6 cellular contexts compared by ENCODE assay signal in genomic region chr17:8163978-8164814, GRCh38. TPM values are rescaled to one million over a fixed set of nuclear protein-coding genes. Genes with fewer than 3 reads are reported as not detected.
A peak's percentile ranks its signal among the peaks of the same experiment; 100 is the strongest.
DNase-seq lines count a peak whose midpoint lies in the region; ATAC-seq and TF ChIP-seq lines count a peak whose summit lies in the region.
"Had no signal": no experiment of that assay in that cellular context is flagged by ENCODE, and none has a peak within 500 bp of the region (broad histone marks: within the 10 kb centered on the region; RNA-seq: fewer than 3 reads in every experiment).

No MANE protein-coding gene starts in this region.

- peak; percentile 56 for ATAC-seq in activated CD8-positive, alpha-beta T cell treated with anti-CD3 and anti-CD28 coated beads, Interleukin-2, amount 10 ng/mL, durations not matched to agents 7 days and 5 days
- ATAC-seq in HG03039 (IDR thresholded peaks at IDR 0.05; ENCODE audit: unreplicated experiment), result no peak

- H3K79me2 ChIP-seq in Karpas-422 (ENCODE audit: low read length), result peaks cover 27% of the 10 kb centered on the region

- H3K27me3 Mint-ChIP-seq in activated CD8-positive, alpha-beta T cell treated with anti-CD3 and anti-CD28 coated beads, Interleukin-2, amount 10 ng/mL, durations not matched to agents 7 days and 5 days (ENCODE audit: low read depth), result no peaks in the 10 kb centered on the region

- H3K4me1 Mint-ChIP-seq in activated CD8-positive, alpha-beta T cell treated with anti-CD3 and anti-CD28 coated beads, Interleukin-2, amount 10 ng/mL, durations not matched to agents 7 days and 5 days (ENCODE audit: low read depth), result peaks cover 54% of the 10 kb centered on the region

- TF ChIP-seq CTCF in left ventricle myocardium inferior (IDR thresholded peaks at IDR 0.05; ENCODE audit: borderline replicate concordance), result no peak

- H3K36me3 ChIP-seq in Karpas-422 (ENCODE audit: insufficient read depth, low read length) (peaks cover 11% of the 10 kb centered on the region; the same call in 1 of the 2 replicates), left ventricle myocardium inferior (peaks cover 23% of the 10 kb centered on the region)

- POLR2A ChIA-PET in activated CD8-positive, alpha-beta T cell treated with anti-CD3 and anti-CD28 coated beads, Interleukin-2, amount 10 ng/mL, durations not matched to agents 7 days and 5 days (lab: Charles Lee), result interaction anchor here (0.7 to 8.3 kb wide), 15 partner anchors 8 to 83 kb away, joined by 3 to 343 read pairs (median 5); partner anchors contain the start of genes CTC1 and PER1

- H3K27me3 ChIP-seq in Karpas-422 (ENCODE audit: low read length), result no peaks in the 10 kb centered on the region
- no peaks in the 10 kb centered on the region for H3K27me3 ChIP-seq in left ventricle myocardium inferior (ENCODE audit: low read depth)

- DNase-seq in Karpas-422 (peak; percentile 86), left ventricle myocardium inferior (peak; percentile 86)
- peak; percentile 87 for DNase-seq in activated CD8-positive, alpha-beta T cell treated with anti-CD3 and anti-CD28 coated beads, Interleukin-2, amount 10 ng/mL, durations not matched to agents 7 days and 5 days
- peak; percentile 80 for DNase-seq in stimulated activated CD4-positive, alpha-beta T cell treated with anti-CD3 and anti-CD28 coated beads, Interleukin-4, amount 100 ng/mL, for 24 hours

- peaks cover 49% of the 10 kb centered on the region for H3K4me1 ChIP-seq in Karpas-422 (ENCODE audit: low read length)
- peaks cover 58% of the 10 kb centered on the region for H3K4me1 ChIP-seq in left ventricle myocardium inferior

- H3K9me3 ChIP-seq in Karpas-422 (ENCODE audit: low read length), result no peaks in the 10 kb centered on the region
- H3K9me3 ChIP-seq in left ventricle myocardium inferior (replicated peaks), result no peaks in the 10 kb centered on the region

- H3K4me3 ChIP-seq in Karpas-422 (ENCODE audit: low read length), result peak overlapping the region; percentile 86
- peak overlapping the region; percentile 95 for H3K4me3 ChIP-seq in left ventricle myocardium inferior

- H3K9me2 ChIP-seq in Karpas-422 (replicated peaks; ENCODE audit: insufficient read depth, low read length), result no peaks in the 10 kb centered on the region

- no peaks in the 10 kb centered on the region for H3K9me3 Mint-ChIP-seq in activated CD8-positive, alpha-beta T cell treated with anti-CD3 and anti-CD28 coated beads, Interleukin-2, amount 10 ng/mL, durations not matched to agents 7 days and 5 days (ENCODE audit: insufficient read depth)

- H3K27ac Mint-ChIP-seq in activated CD8-positive, alpha-beta T cell treated with anti-CD3 and anti-CD28 coated beads, Interleukin-2, amount 10 ng/mL, durations not matched to agents 7 days and 5 days, result peak overlapping the region; percentile 94

- CTCF ChIA-PET in activated CD8-positive, alpha-beta T cell treated with anti-CD3 and anti-CD28 coated beads, Interleukin-2, amount 10 ng/mL, durations not matched to agents 7 days and 5 days (lab: Charles Lee), result interaction anchor here (0.8 to 2.7 kb wide), 7 partner anchors 9 to 45 kb away, joined by 3 to 17 read pairs (median 4); partner anchors contain the start of gene ALOXE3

- peak overlapping the region; percentile 69 for H3K4me3 Mint-ChIP-seq in activated CD8-positive, alpha-beta T cell treated with anti-CD3 and anti-CD28 coated beads, Interleukin-2, amount 10 ng/mL, durations not matched to agents 7 days and 5 days

- peak overlapping the region; percentile 81 for H3K27ac ChIP-seq in Karpas-422 (ENCODE audit: low read length)
- H3K27ac ChIP-seq in left ventricle myocardium inferior (replicated peaks), result peak overlapping the region; percentile 100

- peak overlapping the region; percentile 96 for H3K9ac ChIP-seq in Karpas-422 (ENCODE audit: low read length)

- peaks cover 30% of the 10 kb centered on the region for H3K36me3 Mint-ChIP-seq in activated CD8-positive, alpha-beta T cell treated with anti-CD3 and anti-CD28 coated beads, Interleukin-2, amount 10 ng/mL, durations not matched to agents 7 days and 5 days (ENCODE audit: low read depth)

- peaks cover 12% of the 10 kb centered on the region for H4K20me1 ChIP-seq in Karpas-422 (ENCODE audit: insufficient read depth, low read depth, low read length)

- peak overlapping the region; percentile 94; the same call in 1 of the 2 replicates for H2AFZ ChIP-seq in Karpas-422 (ENCODE audit: low read length)

- intact Hi-C loops in left ventricle myocardium inferior (cut with micrococcal nuclease), result no loop called here

- H3K4me2 ChIP-seq in Karpas-422 (ENCODE audit: low read depth, low read length, poor library complexity, severe bottlenecking), result peak overlapping the region; percentile 88

RNA-seq across cellular contexts. Expression of gene VAMP2, which starts 1.4 kb away (rescaled TPM):
- 24.5 and 47.7 TPM in 2 replicates for total RNA-seq in Karpas-422 (2014; rRNA removed; shearing (Covaris generic); ENCODE audit: low replicate concordance)
- 10 to 100 TPM; 56.3 to 56.7 TPM for total RNA-seq in activated CD8-positive, alpha-beta T cell treated with anti-CD3 and anti-CD28 coated beads, Interleukin-2, amount 10 ng/mL, durations not matched to agents 7 days and 5 days
- 59.6 TPM for total RNA-seq in left ventricle myocardium inferior

RNA-seq across cellular contexts. Expression of gene TMEM107, which starts 12.0 kb away (rescaled TPM):
- total RNA-seq in Karpas-422 (2014; rRNA removed; shearing (Covaris generic); ENCODE audit: low replicate concordance), result 70.7 and 134 TPM in 2 replicates
- 10 to 100 TPM; 39.6 to 44.1 TPM for total RNA-seq in activated CD8-positive, alpha-beta T cell treated with anti-CD3 and anti-CD28 coated beads, Interleukin-2, amount 10 ng/mL, durations not matched to agents 7 days and 5 days
- 7.9 TPM for total RNA-seq in left ventricle myocardium inferior

RNA-seq across cellular contexts. Expression of gene PER1, which starts 12.0 kb away (rescaled TPM):
- 12.7 and 24.0 TPM in 2 replicates for total RNA-seq in Karpas-422 (2014; rRNA removed; shearing (Covaris generic); ENCODE audit: low replicate concordance)
- total RNA-seq in activated CD8-positive, alpha-beta T cell treated with anti-CD3 and anti-CD28 coated beads, Interleukin-2, amount 10 ng/mL, durations not matched to agents 7 days and 5 days, result 10 to 100 TPM; 35.0 to 38.1 TPM
- total RNA-seq in left ventricle myocardium inferior, result 109 TPM

RNA-seq across cellular contexts. Expression of gene BORCS6, which starts 25.8 kb away (rescaled TPM):
- 10.3 and 34.4 TPM in 2 replicates for total RNA-seq in Karpas-422 (2014; rRNA removed; shearing (Covaris generic); ENCODE audit: low replicate concordance)
- total RNA-seq in activated CD8-positive, alpha-beta T cell treated with anti-CD3 and anti-CD28 coated beads, Interleukin-2, amount 10 ng/mL, durations not matched to agents 7 days and 5 days, result 10 to 100 TPM; 12.7 TPM
- total RNA-seq in left ventricle myocardium inferior, result 8.4 TPM

RNA-seq across cellular contexts. Expression of gene HES7, which starts 40.3 kb away (rescaled TPM):
- 0.37 and 2.1 TPM in 2 replicates for total RNA-seq in Karpas-422 (2014; rRNA removed; shearing (Covaris generic); ENCODE audit: low replicate concordance)
- under 1 TPM in 1 of 2 experiments, not detected in 1; 0.29 TPM for total RNA-seq in activated CD8-positive, alpha-beta T cell treated with anti-CD3 and anti-CD28 coated beads, Interleukin-2, amount 10 ng/mL, durations not matched to agents 7 days and 5 days
- not detected for total RNA-seq in left ventricle myocardium inferior
- total RNA-seq: kidney epithelial cell had no signal
